ENCODE assay signal across 9 cellular contexts in the genomic region with DNA sequence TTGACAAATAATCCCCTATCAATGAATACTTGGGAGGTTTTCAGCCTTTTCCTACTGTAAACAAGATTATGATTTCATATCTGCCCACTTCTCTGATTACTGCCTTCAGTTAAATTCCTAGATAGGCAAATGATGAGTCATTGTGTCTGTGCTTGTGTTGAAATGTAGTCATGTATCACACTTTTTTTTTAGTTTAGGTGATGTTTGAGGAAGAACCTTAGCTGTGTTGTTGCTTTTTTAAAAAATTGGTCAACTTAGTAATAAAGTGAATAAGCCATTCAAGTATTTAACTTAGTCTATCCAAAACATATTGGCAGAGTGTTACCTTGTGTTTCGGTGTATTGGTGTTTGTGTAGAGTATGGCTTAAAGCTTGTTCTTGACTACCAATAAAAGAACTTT.
DNase-seq lines count a peak whose midpoint lies in the region; ATAC-seq and TF ChIP-seq lines count a peak whose summit lies in the region.
"Had no signal": no experiment of that assay in that cellular context is flagged by ENCODE, and none has a peak within 500 bp of the region (broad histone marks: within the 10 kb centered on the region; RNA-seq: fewer than 3 reads in every experiment).

No MANE protein-coding gene starts in this region.

- H3K4me2 ChIP-seq in osteoblast (ENCODE audit: insufficient read depth, low read length): no peak overlapping the region

- intact Hi-C loops in dendritic cell treated with granulocyte-macrophage colony-stimulating factor and Interleukin-4, amounts not matched to agents 40 ng/mL and 50 ng/mL, for 4 days (cut with micrococcal nuclease): no loop called here

- no peaks in the 10 kb centered on the region for H3K27me3 ChIP-seq in osteoblast (ENCODE audit: insufficient read depth, low read length)

- no peaks in the 10 kb centered on the region for H3K27me3 Mint-ChIP-seq in dendritic cell treated with granulocyte-macrophage colony-stimulating factor and Interleukin-4, amounts not matched to agents 40 ng/mL and 50 ng/mL, for 4 days

- H4K20me1 ChIP-seq in osteoblast (ENCODE audit: insufficient read depth, low read length): peaks cover 74% of the 10 kb centered on the region

- H3K27ac Mint-ChIP-seq in dendritic cell treated with granulocyte-macrophage colony-stimulating factor and Interleukin-4, amounts not matched to agents 40 ng/mL and 50 ng/mL, for 4 days: peak overlapping the region; percentile 15

- H3K36me3 Mint-ChIP-seq in dendritic cell treated with granulocyte-macrophage colony-stimulating factor and Interleukin-4, amounts not matched to agents 40 ng/mL and 50 ng/mL, for 4 days (ENCODE audit: low read depth): peaks cover 81% of the 10 kb centered on the region

- H3K4me1 Mint-ChIP-seq in dendritic cell treated with granulocyte-macrophage colony-stimulating factor and Interleukin-4, amounts not matched to agents 40 ng/mL and 50 ng/mL, for 4 days (ENCODE audit: low read depth): peaks cover 38% of the 10 kb centered on the region

- H3K4me1 ChIP-seq in osteoblast (ENCODE audit: insufficient read depth, low read length): peaks cover 24% of the 10 kb centered on the region

- no peaks in the 10 kb centered on the region for H3K9me3 ChIP-seq in osteoblast (ENCODE audit: low read depth, low read length)

- no peak overlapping the region for H3K4me3 Mint-ChIP-seq in dendritic cell treated with granulocyte-macrophage colony-stimulating factor and Interleukin-4, amounts not matched to agents 40 ng/mL and 50 ng/mL, for 4 days

- TF ChIP-seq CTCF in osteoblast (IDR thresholded peaks at IDR 0.05; ENCODE audit: extremely low read depth, low read depth, low read length): no peak

- no peak for ATAC-seq in HG03025 (IDR thresholded peaks at IDR 0.05; ENCODE audit: low FRiP score, unreplicated experiment)
- ATAC-seq in GM21360 (IDR thresholded peaks at IDR 0.05; ENCODE audit: unreplicated experiment): no peak
- ATAC-seq: Right ventricle myocardium inferior had no signal

- peaks cover 45% of the 10 kb centered on the region for H3K36me3 ChIP-seq in osteoblast (ENCODE audit: insufficient read depth, low read length)

- H2AFZ ChIP-seq in osteoblast (ENCODE audit: low read length): no peak overlapping the region

- H3K27ac ChIP-seq in osteoblast (ENCODE audit: low read depth, low read length): no peak overlapping the region

- no peaks in the 10 kb centered on the region for H3K9me3 Mint-ChIP-seq in dendritic cell treated with granulocyte-macrophage colony-stimulating factor and Interleukin-4, amounts not matched to agents 40 ng/mL and 50 ng/mL, for 4 days

- H3K79me2 ChIP-seq in osteoblast (ENCODE audit: insufficient read depth, low read length): peaks cover 94% of the 10 kb centered on the region

- peak; percentile 89 for DNase-seq in ELR (ENCODE audit: low read depth)
- peak; percentile 16 for DNase-seq in NCI-H460 (ENCODE audit: extremely low read depth, low read depth)
- DNase-seq in osteoblast (ENCODE audit: insufficient read length, low spot score, missing footprints): peak; percentile 58
- no peak for DNase-seq in NCI-H345 treated with DMSO at 0.1 percent for 48 hours (lab: John Stamatoyannopoulos, UW; ENCODE audit: unreplicated experiment)
- DNase-seq in NCI-H1048 (lab: John Stamatoyannopoulos, UW): no peak

- H3K4me3 ChIP-seq in osteoblast (ENCODE audit: insufficient read depth, low read length): no peak overlapping the region

Comparison
In these comparisons a context has a peak if more than half of its experiments do, and no peak if none do; other contexts are left out.
1. DNase-seq: peak in ELR (single experiment), NCI-H460 (single experiment) and osteoblast (single experiment); none in NCI-H345 treated with DMSO at 0.1 percent for 48 hours (single experiment) and NCI-H1048 (single experiment).